In genomic region chr3:45043715-45044299, GRCh38 we compare ENCODE assay signal across 11 cellular contexts. TPM values are rescaled to one million over a fixed set of nuclear protein-coding genes. Genes with fewer than 3 reads are reported as not detected.
DNase-seq lines count a peak whose midpoint lies in the region; ATAC-seq and TF ChIP-seq lines count a peak whose summit lies in the region.
"Had no signal": no experiment of that assay in that cellular context is flagged by ENCODE, and none has a peak within 500 bp of the region (broad histone marks: within the 10 kb centered on the region; RNA-seq: fewer than 3 reads in every experiment).

No MANE protein-coding gene starts in this region.

- no peaks in the 10 kb centered on the region for H3K36me3 Mint-ChIP-seq in natural killer cell treated with Interleukin-12 subunit alpha and Interleukin-12 subunit beta and Interleukin-15 and Interleukin-18, amount 100 ng/mL, for 72 hours
- no peaks in the 10 kb centered on the region for H3K36me3 Mint-ChIP-seq in natural killer cell
- H3K36me3 Mint-ChIP-seq: type B pancreatic cell had no signal

- H3K4me1 ChIP-seq in adipocyte (ENCODE audit: control insufficient read depth, insufficient read depth, low read length) (peaks cover 25% of the 10 kb centered on the region), aorta (ENCODE audit: control insufficient read depth in 1 of 2, insufficient read depth in 2 of 2, low read length in 2 of 2) (peaks cover 0 to 3% of the 10 kb centered on the region in 2 donors), Karpas-422 (ENCODE audit: low read length) (peaks cover 22% of the 10 kb centered on the region)

- no peaks in the 10 kb centered on the region for H3K9me2 ChIP-seq in Karpas-422 (replicated peaks; ENCODE audit: insufficient read depth, low read length)

- no peak overlapping the region for H3K4me2 ChIP-seq in Karpas-422 (ENCODE audit: low read depth, low read length, poor library complexity, severe bottlenecking)

- H3K9ac ChIP-seq in adipocyte (ENCODE audit: low read length) (peak overlapping the region; percentile 64), Karpas-422 (ENCODE audit: low read length) (no peak overlapping the region)

- peak; percentile 16 for DNase-seq in natural killer cell treated with Interleukin-12 subunit alpha and Interleukin-12 subunit beta and Interleukin-15 and Interleukin-18, amount 100 ng/mL, for 72 hours (ENCODE audit: low spot score)
- no peak for DNase-seq in natural killer cell
- DNase-seq in adipocyte (ENCODE audit: low read depth): peak; percentile 91
- DNase-seq in glomerular visceral epithelial cell (ENCODE audit: extremely low spot score): peak; percentile 54
- DNase-seq in aorta: no peak
- no peak for DNase-seq in Karpas-422
- DNase-seq in SHP77 treated with DMSO at 0.1 percent for 48 hours (lab: John Stamatoyannopoulos, UW): no peak
- no peak for DNase-seq in activated CD8-positive, alpha-beta memory T cell treated with anti-CD3 and anti-CD28 coated beads, Interleukin-2, amount 50 U/mL, for 4 hours
- DNase-seq: effector CD4-positive, alpha-beta T cell had no signal

- H3K27ac ChIP-seq in aorta (ENCODE audit: low read depth in 1 of 2, low read length in 2 of 2) (peak overlapping the region in 1 of 2 donors; percentile 95), Karpas-422 (ENCODE audit: low read length) (no peak overlapping the region)
- H3K27ac ChIP-seq: C4-2B had no signal

- H3K79me2 ChIP-seq in Karpas-422 (ENCODE audit: low read length): no peaks in the 10 kb centered on the region

- no peak overlapping the region for H3K27ac Mint-ChIP-seq in natural killer cell treated with Interleukin-12 subunit alpha and Interleukin-12 subunit beta and Interleukin-15 and Interleukin-18, amount 100 ng/mL, for 72 hours
- H3K27ac Mint-ChIP-seq in natural killer cell: no peak overlapping the region
- H3K27ac Mint-ChIP-seq: type B pancreatic cell had no signal

- H3K36me3 ChIP-seq in adipocyte (ENCODE audit: control insufficient read depth, insufficient read depth, low read length, severe bottlenecking) (no peaks in the 10 kb centered on the region), aorta (ENCODE audit: control insufficient read depth in 1 of 2, insufficient read depth in 2 of 2, low read length in 1 of 2) (no peaks in the 10 kb centered on the region), Karpas-422 (ENCODE audit: insufficient read depth, low read length) (no peaks in the 10 kb centered on the region)

- H3K27me3 Mint-ChIP-seq in natural killer cell treated with Interleukin-12 subunit alpha and Interleukin-12 subunit beta and Interleukin-15 and Interleukin-18, amount 100 ng/mL, for 72 hours: peaks cover 19 to 25% of the 10 kb centered on the region in 2 donors
- peaks cover 10 to 18% of the 10 kb centered on the region in 2 donors for H3K27me3 Mint-ChIP-seq in natural killer cell (ENCODE audit: low read depth in 2 of 2)

- 10 to 21% methylated on average over 2 of the region's 2 CpGs for WGBS in aorta, 2 donors

- no peak overlapping the region for H2AFZ ChIP-seq in Karpas-422 (ENCODE audit: low read length)

- peaks cover 17 to 18% of the 10 kb centered on the region in 2 donors for H3K4me1 Mint-ChIP-seq in natural killer cell treated with Interleukin-12 subunit alpha and Interleukin-12 subunit beta and Interleukin-15 and Interleukin-18, amount 100 ng/mL, for 72 hours (ENCODE audit: low read depth in 2 of 2)
- peaks cover 12 to 14% of the 10 kb centered on the region in 2 donors for H3K4me1 Mint-ChIP-seq in natural killer cell

- no peak for TF ChIP-seq CTCF in natural killer cell (IDR thresholded peaks at IDR 0.05)

- no peak overlapping the region for H3K4me3 Mint-ChIP-seq in natural killer cell treated with Interleukin-12 subunit alpha and Interleukin-12 subunit beta and Interleukin-15 and Interleukin-18, amount 100 ng/mL, for 72 hours
- H3K4me3 Mint-ChIP-seq in natural killer cell: no peak overlapping the region
- H3K4me3 Mint-ChIP-seq: type B pancreatic cell had no signal

- H3K9me3 ChIP-seq in adipocyte (ENCODE audit: control insufficient read depth, low read length) (no peaks in the 10 kb centered on the region), aorta (ENCODE audit: control insufficient read depth, low read length) (no peaks in the 10 kb centered on the region), Karpas-422 (ENCODE audit: low read length) (no peaks in the 10 kb centered on the region)

- H3K4me3 ChIP-seq in adipocyte (ENCODE audit: low read length) (no peak overlapping the region), aorta (ENCODE audit: low read length in 2 of 2) (no peak overlapping the region), Karpas-422 (ENCODE audit: low read length) (no peak overlapping the region)

- H4K20me1 ChIP-seq in Karpas-422 (ENCODE audit: insufficient read depth, low read depth, low read length): no peaks in the 10 kb centered on the region

- no peak for ATAC-seq in natural killer cell treated with Interleukin-12 subunit alpha and Interleukin-12 subunit beta and Interleukin-15 and Interleukin-18, amount 100 ng/mL, for 72 hours
- ATAC-seq in natural killer cell (no peak), aorta (ENCODE audit: low FRiP score) (peak; percentile 30)

- H3K27me3 ChIP-seq in adipocyte (replicated peaks; ENCODE audit: control insufficient read depth, insufficient read depth, low read length) (no peaks in the 10 kb centered on the region), aorta (ENCODE audit: control insufficient read depth in 1 of 2, insufficient read depth in 2 of 2, low read length in 1 of 2) (no peaks in the 10 kb centered on the region), Karpas-422 (ENCODE audit: low read length) (no peaks in the 10 kb centered on the region)

- intact Hi-C loops in natural killer cell (cut with micrococcal nuclease) (loop anchor here (5.0 kb wide), 1 partner anchor 68 kb away; no protein-coding TSS in a partner anchor), aorta (cut with DNase I) (loop anchor here in 1 of 2 donors (5.0 kb wide), 1 partner anchor 78 kb away; no protein-coding TSS in a partner anchor)

- H3K9me3 Mint-ChIP-seq in natural killer cell treated with Interleukin-12 subunit alpha and Interleukin-12 subunit beta and Interleukin-15 and Interleukin-18, amount 100 ng/mL, for 72 hours: no peaks in the 10 kb centered on the region
- no peaks in the 10 kb centered on the region for H3K9me3 Mint-ChIP-seq in natural killer cell
- H3K9me3 Mint-ChIP-seq: type B pancreatic cell had no signal

RNA-seq across cellular contexts. Expression of gene CLEC3B, which starts 17.7 kb away (rescaled TPM):
- total RNA-seq in natural killer cell treated with Interleukin-12 subunit alpha and Interleukin-12 subunit beta and Interleukin-15 and Interleukin-18, amount 100 ng/mL, for 72 hours: not detected
- total RNA-seq in natural killer cell (1 to 10 TPM in 2 of 3 donors, under 1 TPM in 1; 0.87 to 1.5 (median 1.1) TPM), aorta (100 to 1,000 TPM in 1 of 2 donors, 10 to 100 TPM in 1; 96.9 to 109 TPM)
- polyA plus RNA-seq in aorta: 100 to 1,000 TPM in 1 of 2 donors, 10 to 100 TPM in 1; 69.1 to 177 TPM
- total RNA-seq in Karpas-422 (2014; rRNA removed; shearing (Covaris generic); ENCODE audit: low replicate concordance): not detected in 2 replicates

Comparison
In these comparisons a context has a peak if more than half of its experiments do, and no peak if none do; other contexts are left out.
1. DNase-seq: peak in natural killer cell treated with Interleukin-12 subunit alpha and Interleukin-12 subunit beta and Interleukin-15 and Interleukin-18, amount 100 ng/mL, for 72 hours (single experiment), adipocyte (single experiment) and glomerular visceral epithelial cell (single experiment); none in natural killer cell (single experiment), aorta (0 of 2), Karpas-422 (single experiment), SHP77 treated with DMSO at 0.1 percent for 48 hours (single experiment) and activated CD8-positive, alpha-beta memory T cell treated with anti-CD3 and anti-CD28 coated beads, Interleukin-2, amount 50 U/mL, for 4 hours (single experiment).
2. RNA of gene CLEC3B, which starts 17.7 kb away (total RNA-seq): 96.9 to 109 TPM in aorta; 0.87 to 1.5 TPM in natural killer cell, not detected in natural killer cell treated with Interleukin-12 subunit alpha and Interleukin-12 subunit beta and Interleukin-15 and Interleukin-18, amount 100 ng/mL, for 72 hours and not detected in Karpas-422; every median in the first group is over 10 times any median in the second.